22 cellular contexts compared by ENCODE assay signal in the genomic region with DNA sequence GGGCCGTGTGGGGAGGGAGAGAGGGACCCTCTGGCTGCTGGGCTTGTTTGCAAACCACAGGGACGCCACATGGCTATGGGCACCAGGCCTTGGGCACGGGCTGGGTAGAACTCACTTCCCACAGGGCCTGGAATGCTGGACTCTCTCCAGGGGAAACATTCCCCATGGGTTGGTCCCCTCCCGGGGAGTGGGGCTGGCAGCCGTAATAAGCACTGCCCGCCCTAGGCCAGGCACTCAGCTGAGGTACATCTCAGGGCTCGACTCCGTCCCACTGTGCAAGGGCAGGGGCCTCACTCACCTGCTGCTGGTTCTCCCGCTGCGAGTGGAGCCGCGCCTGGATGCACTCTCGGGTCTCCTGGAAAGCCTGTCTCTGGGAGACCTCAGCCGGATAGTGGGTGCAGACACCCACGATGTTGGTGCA.
DNase-seq lines count a peak whose midpoint lies in the region; ATAC-seq and TF ChIP-seq lines count a peak whose summit lies in the region.
"Had no signal": no experiment of that assay in that cellular context is flagged by ENCODE, and none has a peak within 500 bp of the region (broad histone marks: within the 10 kb centered on the region; RNA-seq: fewer than 3 reads in every experiment).

No MANE protein-coding gene starts in this region.

- ATAC-seq in RWPE2 (ENCODE audit: low read depth) = no peak
- ATAC-seq: activated CD8-positive, alpha-beta T cell treated with anti-CD3 and anti-CD28 coated beads for 36 hours; esophagus mucosa; stimulated activated naive B cell treated with anti-CD40 and anti-IgM and Interleukin-4, amounts not matched to agents 10 μg/mL and 1 μg/mL and 100 μg/mL, for 72 hours had no signal

- H3K27ac ChIP-seq in RWPE2 (ENCODE audit: poor library complexity, severe bottlenecking) = no peak overlapping the region
- H3K27ac ChIP-seq: right lobe of liver, SK-N-MC, tibial nerve had no signal

- intact Hi-C loops in cardiac septum (cut with DNase I) = loop anchor here (2.0 kb wide), 1 partner anchor 19 kb away; no protein-coding TSS in a partner anchor

- DNase-seq in RWPE2 (ENCODE audit: low spot score) = peak; percentile 23
- DNase-seq in cardiac septum (ENCODE audit: low spot score) = peak; percentile 79
- peak; percentile 27 for DNase-seq in mucosa of gallbladder (ENCODE audit: low spot score)
- no peak for DNase-seq in dedifferentiated amniotic fluid mesenchymal stem cell (ENCODE audit: extremely low spot score)
- DNase-seq in NCI-H1105 (lab: John Stamatoyannopoulos, UW) = no peak
- DNase-seq in stimulated activated CD4-positive, alpha-beta T cell treated with anti-CD3 and anti-CD28 coated beads, Interleukin-15, amount 100 ng/mL, for 24 hours = no peak
- no peak for DNase-seq in medulla oblongata (ENCODE audit: extremely low spot score)
- DNase-seq: activated CD8-positive, alpha-beta T cell treated with anti-CD3 and anti-CD28 coated beads for 36 hours; activated naive CD4-positive, alpha-beta T cell treated with Interleukin-2 at 50 U/mL for 16 hours; activated T-cell treated with anti-CD3 and anti-CD28 coated beads, Interleukin-2, amount 50 U/mL, for 1 hour; AML-193; amygdala; effector CD4-positive, alpha-beta T cell; KBM-7; NCI-H2029 treated with DMSO at 0.1 percent for 48 hours; NCI-H345; NK-92 treated with Interleukin-12 subunit alpha and Interleukin-12 subunit beta, amount 100 ng/mL, for 24 hours; right lobe of liver; stimulated activated naive B cell treated with anti-CD40 and anti-IgM and Interleukin-4, amounts not matched to agents 10 μg/mL and 1 μg/mL and 100 μg/mL, for 72 hours had no signal

- TF ChIP-seq CTCF in RWPE2 (IDR thresholded peaks at IDR 0.05; ENCODE audit: poor library complexity, severe bottlenecking) = no peak

- H3K4me1 ChIP-seq in RWPE2 (ENCODE audit: insufficient read depth, poor library complexity, severe bottlenecking) = no peaks in the 10 kb centered on the region
- H3K4me1 ChIP-seq: right lobe of liver had no signal

- H3K4me3 ChIP-seq in RWPE2 (ENCODE audit: severe bottlenecking) = no peak overlapping the region
- H3K4me3 ChIP-seq: right lobe of liver, SK-N-MC, tibial nerve had no signal

- no peaks in the 10 kb centered on the region for H3K27me3 ChIP-seq in RWPE2 (ENCODE audit: insufficient read depth, poor library complexity, severe bottlenecking)
- H3K27me3 ChIP-seq: right lobe of liver, tibial nerve had no signal

- H3K36me3 ChIP-seq in RWPE2 (ENCODE audit: low read depth) = no peaks in the 10 kb centered on the region
- H3K36me3 ChIP-seq: right lobe of liver, tibial nerve had no signal

- no peaks in the 10 kb centered on the region for H3K9me3 ChIP-seq in RWPE2 (ENCODE audit: severe bottlenecking)
- H3K9me3 ChIP-seq: right lobe of liver, tibial nerve had no signal

Comparison
In these comparisons a context has a peak if more than half of its experiments do, and no peak if none do; other contexts are left out.
1. DNase-seq: peak in RWPE2 (single experiment), cardiac septum (single experiment) and mucosa of gallbladder (single experiment); none in dedifferentiated amniotic fluid mesenchymal stem cell (single experiment), NCI-H1105 (single experiment), stimulated activated CD4-positive, alpha-beta T cell treated with anti-CD3 and anti-CD28 coated beads, Interleukin-15, amount 100 ng/mL, for 24 hours (single experiment) and medulla oblongata (single experiment).